In the genomic region with DNA sequence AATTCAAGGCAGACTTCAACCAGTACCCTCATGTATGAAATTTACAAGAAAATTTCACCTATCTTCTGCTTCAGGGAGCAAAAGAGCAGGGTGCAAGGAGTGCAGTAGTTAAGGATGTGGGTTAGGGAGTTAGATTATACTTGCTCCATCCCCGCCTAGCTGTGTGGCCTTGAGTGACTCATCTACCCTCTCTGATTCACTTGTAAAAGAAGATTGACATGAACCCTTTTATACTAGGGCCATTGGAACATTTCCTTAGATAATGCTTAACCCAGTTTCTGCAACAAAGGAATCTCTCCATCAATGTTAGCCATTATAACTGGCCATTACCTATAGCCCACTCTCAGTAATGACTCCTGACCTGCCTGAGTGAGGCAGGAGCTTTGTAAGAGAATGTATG, we compare ENCODE assay signal across 1 cellular context.
TF ChIP-seq lines count a peak whose summit lies in the region.

No MANE protein-coding gene starts in this region.

TF ChIP-seq in A549, 52 proteins besides CTCF, POLR2A, EP300 and RAD21 (continued from another document):
- TF ChIP-seq, protein P1, sequence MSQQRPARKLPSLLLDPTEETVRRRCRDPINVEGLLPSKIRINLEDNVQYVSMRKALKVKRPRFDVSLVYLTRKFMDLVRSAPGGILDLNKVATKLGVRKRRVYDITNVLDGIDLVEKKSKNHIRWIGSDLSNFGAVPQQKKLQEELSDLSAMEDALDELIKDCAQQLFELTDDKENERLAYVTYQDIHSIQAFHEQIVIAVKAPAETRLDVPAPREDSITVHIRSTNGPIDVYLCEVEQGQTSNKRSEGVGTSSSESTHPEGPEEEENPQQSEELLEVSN (IDR thresholded peaks at IDR 0.05; ENCODE audit: borderline replicate concordance, low read depth): no peak
- TF ChIP-seq HOXB5 (CRISPR knock-in tag; IDR thresholded peaks at IDR 0.05): no peak
- no peak for TF ChIP-seq MAX (IDR thresholded peaks at IDR 0.05)
- TF ChIP-seq CEBPB (IDR thresholded peaks at IDR 0.05): no peak
- no peak for TF ChIP-seq MAFK (IDR thresholded peaks at IDR 0.05; ENCODE audit: partially characterized antibody)
- no peak for TF ChIP-seq NFE2L2 (conservative IDR thresholded peaks at IDR 0.05; ENCODE audit: low read length)
